Comparison of ENCODE assay signal across 8 cellular contexts in the genomic region with DNA sequence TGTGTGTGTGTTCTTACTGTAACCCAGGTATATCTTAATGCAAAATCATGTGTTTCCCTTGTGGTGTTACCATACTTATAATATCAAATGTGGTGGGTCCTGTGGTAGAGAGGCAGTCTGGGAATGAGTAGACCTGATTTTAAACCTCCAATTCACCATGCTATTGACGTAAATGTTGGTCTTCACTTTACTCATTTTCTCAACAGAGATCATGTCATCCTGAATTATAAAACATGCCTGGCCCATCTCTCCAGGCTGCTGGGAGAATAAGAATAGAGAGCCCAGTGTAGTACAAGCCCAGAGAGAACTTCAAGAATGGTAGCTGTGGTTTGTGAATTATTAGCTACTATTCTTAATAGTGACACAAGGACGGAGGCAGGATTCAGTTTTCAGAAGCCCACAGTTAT.
DNase-seq lines count a peak whose midpoint lies in the region; ATAC-seq lines count a peak whose summit lies in the region.

No MANE protein-coding gene starts in this region.

- no peak for DNase-seq in activated CD4-positive, CD25-positive, alpha-beta regulatory T cell treated with anti-CD3 and anti-CD28 coated beads, Interleukin-2, amount 50 U/mL, for 72 hours
- DNase-seq in stimulated activated effector memory CD8-positive, alpha-beta T cell treated with anti-CD3 and anti-CD28 coated beads, Interleukin-12 subunit alpha, Interleukin-12 subunit beta, amount 100 ng/mL, for 72 hours (ENCODE audit: low spot score in 2 of 2) = peak in 1 of 2 donors; percentile 62
- DNase-seq in NCI-H187 treated with DMSO at 0.1 percent for 48 hours (lab: John Stamatoyannopoulos, UW) = no peak
- no peak for DNase-seq in activated CD8-positive, alpha-beta memory T cell treated with anti-CD3 and anti-CD28 coated beads, Interleukin-2, amount 50 U/mL, for 48 hours
- no peak for DNase-seq in stimulated activated CD4-positive, alpha-beta T cell treated with anti-CD3 and anti-CD28 coated beads, Interleukin-2, amount 100 ng/mL, for 24 hours

- H3K36me3 Mint-ChIP-seq in stimulated activated effector memory CD8-positive, alpha-beta T cell treated with anti-CD3 and anti-CD28 coated beads, Interleukin-12 subunit alpha, Interleukin-12 subunit beta, amount 100 ng/mL, for 72 hours = peaks cover 86% of the 10 kb centered on the region

- peak overlapping the region; percentile 1 for H3K4me3 Mint-ChIP-seq in stimulated activated effector memory CD8-positive, alpha-beta T cell treated with anti-CD3 and anti-CD28 coated beads, Interleukin-12 subunit alpha, Interleukin-12 subunit beta, amount 100 ng/mL, for 72 hours

- peak; percentile 78 to 82 for ATAC-seq in activated CD4-positive, CD25-positive, alpha-beta regulatory T cell treated with anti-CD3 and anti-CD28 coated beads, Interleukin-2, amount 50 U/mL, for 24 hours
- peak; percentile 68 for ATAC-seq in HG02588 (IDR thresholded peaks at IDR 0.05; ENCODE audit: unreplicated experiment)
- ATAC-seq in HG03558 (IDR thresholded peaks at IDR 0.05; ENCODE audit: extremely low read depth, unreplicated experiment) = peak; percentile 50
- peak; percentile 89 for ATAC-seq in stimulated activated effector memory CD8-positive, alpha-beta T cell treated with anti-CD3 and anti-CD28 coated beads, Interleukin-12 subunit alpha, Interleukin-12 subunit beta, amount 100 ng/mL, for 72 hours

- H3K4me1 Mint-ChIP-seq in stimulated activated effector memory CD8-positive, alpha-beta T cell treated with anti-CD3 and anti-CD28 coated beads, Interleukin-12 subunit alpha, Interleukin-12 subunit beta, amount 100 ng/mL, for 72 hours = peaks cover 62% of the 10 kb centered on the region

- no peaks in the 10 kb centered on the region for H3K9me3 Mint-ChIP-seq in stimulated activated effector memory CD8-positive, alpha-beta T cell treated with anti-CD3 and anti-CD28 coated beads, Interleukin-12 subunit alpha, Interleukin-12 subunit beta, amount 100 ng/mL, for 72 hours

- peak overlapping the region; percentile 51 for H3K27ac Mint-ChIP-seq in stimulated activated effector memory CD8-positive, alpha-beta T cell treated with anti-CD3 and anti-CD28 coated beads, Interleukin-12 subunit alpha, Interleukin-12 subunit beta, amount 100 ng/mL, for 72 hours
